In genomic region chr12:121811434-121812319, GRCh38 we compare ENCODE assay signal across 8 cellular contexts. TPM values are rescaled to one million over a fixed set of nuclear protein-coding genes. Genes with fewer than 3 reads are reported as not detected.
A peak's percentile ranks its signal among the peaks of the same experiment; 100 is the strongest.
DNase-seq lines count a peak whose midpoint lies in the region; ATAC-seq, FAIRE-seq and TF ChIP-seq lines count a peak whose summit lies in the region.

No MANE protein-coding gene starts in this region.

- H3K36me3 ChIP-seq in HCT116 (ENCODE audit: control insufficient read depth in 1 of 2, insufficient read depth in 2 of 2, low read length in 2 of 2): peaks cover 26 to 29% of the 10 kb centered on the region in 2 experiments; a peak in 3 of 4 replicates
- H3K36me3 ChIP-seq in small intestine (ENCODE audit: control insufficient read depth in 2 of 2, insufficient read depth in 2 of 2, low read length in 2 of 2): peaks cover 12 to 23% of the 10 kb centered on the region in 2 donors

- no peak overlapping the region for H2AFZ ChIP-seq in HCT116 (ENCODE audit: low read depth, low read length, poor library complexity, severe bottlenecking)

- no peak for TF ChIP-seq POLR2A in HCT116 (IDR thresholded peaks at IDR 0.05; ENCODE audit: borderline replicate concordance, extremely low read depth, insufficient read depth, insufficient read length)

- peaks cover 79% of the 10 kb centered on the region for H3K79me2 ChIP-seq in HCT116 (ENCODE audit: insufficient read depth, low read length)

- peak overlapping the region; percentile 45; the same call in 1 of the 2 replicates for H3K4me3 ChIP-seq in GM08714 (ENCODE audit: low read length)
- H3K4me3 ChIP-seq in HCT116 (replicated peaks in 1 of 2; ENCODE audit: low read depth in 1 of 2, low read length in 2 of 2): peak overlapping the region; percentile 44 to 55
- H3K4me3 ChIP-seq in WI38 (ENCODE audit: low read depth, low read length): peak overlapping the region; percentile 65
- H3K4me3 ChIP-seq in small intestine (ENCODE audit: low read depth in 1 of 2, low read length in 2 of 2): peak overlapping the region; percentile 22 to 65

- 4 to 5% (median 4%) methylated on average over 45 to 46 of the region's 46 CpGs for WGBS in small intestine, 3 donors

- H3K4me1 ChIP-seq in HCT116 (ENCODE audit: control insufficient read depth in 1 of 2, insufficient read depth in 2 of 2, low read length in 2 of 2): peaks cover 6 to 27% of the 10 kb centered on the region in 2 experiments
- H3K4me1 ChIP-seq in small intestine (ENCODE audit: control insufficient read depth in 2 of 2, insufficient read depth in 1 of 2, low read depth in 1 of 2, low read length in 1 of 2): peaks cover 5 to 8% of the 10 kb centered on the region in 2 donors

- DNase-seq in HCT116 (ENCODE audit: low read depth, low spot score): no peak
- peak; percentile 9 for DNase-seq in NCI-H1694 treated with DMSO at 0.1 percent for 48 hours (lab: John Stamatoyannopoulos, UW)
- DNase-seq in central memory CD4-positive, alpha-beta T cell: peak; percentile 66
- peak; percentile 67 for DNase-seq in inferior parietal cortex (ENCODE audit: extremely low spot score)
- DNase-seq in small intestine: peak; percentile 55

- H3K27me3 ChIP-seq in HCT116 (ENCODE audit: insufficient read depth, low read length) (no peaks in the 10 kb centered on the region), small intestine (ENCODE audit: control insufficient read depth in 2 of 2, insufficient read depth in 2 of 2, low read length in 2 of 2) (no peaks in the 10 kb centered on the region)

- ATAC-seq in HCT116 (peak; percentile 91), HG03039 (IDR thresholded peaks at IDR 0.05; ENCODE audit: unreplicated experiment) (no peak)

- CTCF ChIA-PET in HCT116 (lab: Charles Lee): interaction anchor here (0.6 to 3.3 kb wide), 14 partner anchors 10 to 125 kb away, joined by 3 to 149 read pairs (median 4); partner anchors contain the start of genes PSMD9, RHOF and SETD1B

- peak; percentile 87 for TF ChIP-seq RAD21 in HCT116 (IDR thresholded peaks at IDR 0.05; ENCODE audit: low read depth)

- peak overlapping the region; percentile 76 for H3K4me2 ChIP-seq in HCT116 (ENCODE audit: low read length)

- H3K9me2 ChIP-seq in HCT116 (ENCODE audit: insufficient read depth): no peaks in the 10 kb centered on the region

- POLR2A ChIA-PET in HCT116 (lab: Charles Lee): interaction anchor here (1.1 to 3.5 kb wide), 5 partner anchors 9 to 77 kb away, joined by 3 to 26 read pairs (median 5); partner anchors contain the start of genes PSMD9 and RHOF

- RAD21 ChIA-PET in HCT116 (lab: Charles Lee; ENCODE audit: low non-redundant PET in 1 of 2, low total read pairs in 2 of 2, uncharacterized antibody in 2 of 2, unreplicated experiment in 2 of 2): interaction anchor here (1.0 to 1.7 kb wide), 3 partner anchors 14 to 17 kb away, joined by 3 to 26 read pairs (median 22); partner anchors contain the start of gene RHOF (in 1 of the 2)

- peak; percentile 86 to 96 (median 90) for TF ChIP-seq CTCF in HCT116 (IDR thresholded peaks at IDR 0.05 in 2 of 3, conservative IDR thresholded peaks at IDR 0.05 in 1 of 3; ENCODE audit: borderline replicate concordance in 1 of 3, insufficient read depth in 1 of 3, low read depth in 2 of 3, low read length in 2 of 3)
- TF ChIP-seq CTCF in WI38 (IDR thresholded peaks at IDR 0.05; ENCODE audit: low read depth, low read length): peak; percentile 90

- H3K9ac ChIP-seq in HCT116 (ENCODE audit: low read length): peak overlapping the region; percentile 51

- intact Hi-C loops in HCT116 (cut with micrococcal nuclease): loop anchor here (1.0 kb wide), 2 partner anchors 17 to 77 kb away; partner anchors contain the start of gene PSMD9

- H3K27ac ChIP-seq in HCT116 (ENCODE audit: low read depth, low read length) (peak overlapping the region; percentile 53), small intestine (ENCODE audit: low read depth in 1 of 2, low read length in 1 of 2) (peak overlapping the region; percentile 28 to 57)

- FAIRE-seq in small intestine (lab: Jason Lieb, UNC): no peak

- H3K9me3 ChIP-seq in HCT116 (ENCODE audit: control insufficient read depth in 1 of 2, insufficient read depth in 1 of 2, low read depth in 1 of 2, low read length in 2 of 2) (no peaks in the 10 kb centered on the region), small intestine (ENCODE audit: control insufficient read depth, low read depth) (no peaks in the 10 kb centered on the region)

- BruUV-seq in HCT116 (replicated peaks; lab: Mats Ljungman, UMichigan): no TSS peak

- no peaks in the 10 kb centered on the region for H4K20me1 ChIP-seq in HCT116 (ENCODE audit: insufficient read depth)

TF ChIP-seq in HCT116, 20 proteins besides CTCF, POLR2A, EP300 and RAD21:
- TF ChIP-seq ZNF274 (IDR thresholded peaks at IDR 0.05; ENCODE audit: low read depth, low read length) (no peak), SP1 (IDR thresholded peaks at IDR 0.05; ENCODE audit: low read depth) (no peak), YY1 (IDR thresholded peaks at IDR 0.05; ENCODE audit: extremely low read depth, insufficient replicate concordance, low read depth, low read length) (no peak), EGR1 (IDR thresholded peaks at IDR 0.05; ENCODE audit: low read depth) (no peak), CEBPB (IDR thresholded peaks at IDR 0.05; ENCODE audit: low read depth) (no peak), FOSL1 (IDR thresholded peaks at IDR 0.05; ENCODE audit: low read depth) (no peak), JUND (IDR thresholded peaks at IDR 0.05) (no peak), SIN3A (IDR thresholded peaks at IDR 0.05; ENCODE audit: low read depth) (no peak), EZH2phosphoT487 (IDR thresholded peaks at IDR 0.05; ENCODE audit: borderline replicate concordance) (no peak), POLR2AphosphoS5 (IDR thresholded peaks at IDR 0.05; ENCODE audit: low read depth, low read length) (no peak; the same call in 1 of the 2 replicates), ATF3 (IDR thresholded peaks at IDR 0.05) (no peak)
- TF ChIP-seq, protein P1, sequence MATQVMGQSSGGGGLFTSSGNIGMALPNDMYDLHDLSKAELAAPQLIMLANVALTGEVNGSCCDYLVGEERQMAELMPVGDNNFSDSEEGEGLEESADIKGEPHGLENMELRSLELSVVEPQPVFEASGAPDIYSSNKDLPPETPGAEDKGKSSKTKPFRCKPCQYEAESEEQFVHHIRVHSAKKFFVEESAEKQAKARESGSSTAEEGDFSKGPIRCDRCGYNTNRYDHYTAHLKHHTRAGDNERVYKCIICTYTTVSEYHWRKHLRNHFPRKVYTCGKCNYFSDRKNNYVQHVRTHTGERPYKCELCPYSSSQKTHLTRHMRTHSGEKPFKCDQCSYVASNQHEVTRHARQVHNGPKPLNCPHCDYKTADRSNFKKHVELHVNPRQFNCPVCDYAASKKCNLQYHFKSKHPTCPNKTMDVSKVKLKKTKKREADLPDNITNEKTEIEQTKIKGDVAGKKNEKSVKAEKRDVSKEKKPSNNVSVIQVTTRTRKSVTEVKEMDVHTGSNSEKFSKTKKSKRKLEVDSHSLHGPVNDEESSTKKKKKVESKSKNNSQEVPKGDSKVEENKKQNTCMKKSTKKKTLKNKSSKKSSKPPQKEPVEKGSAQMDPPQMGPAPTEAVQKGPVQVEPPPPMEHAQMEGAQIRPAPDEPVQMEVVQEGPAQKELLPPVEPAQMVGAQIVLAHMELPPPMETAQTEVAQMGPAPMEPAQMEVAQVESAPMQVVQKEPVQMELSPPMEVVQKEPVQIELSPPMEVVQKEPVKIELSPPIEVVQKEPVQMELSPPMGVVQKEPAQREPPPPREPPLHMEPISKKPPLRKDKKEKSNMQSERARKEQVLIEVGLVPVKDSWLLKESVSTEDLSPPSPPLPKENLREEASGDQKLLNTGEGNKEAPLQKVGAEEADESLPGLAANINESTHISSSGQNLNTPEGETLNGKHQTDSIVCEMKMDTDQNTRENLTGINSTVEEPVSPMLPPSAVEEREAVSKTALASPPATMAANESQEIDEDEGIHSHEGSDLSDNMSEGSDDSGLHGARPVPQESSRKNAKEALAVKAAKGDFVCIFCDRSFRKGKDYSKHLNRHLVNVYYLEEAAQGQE (IDR thresholded peaks at IDR 0.05; ENCODE audit: low read depth): no peak

RNA-seq across cellular contexts. Expression of gene SETD1B, which starts 7.9 kb away (rescaled TPM):
- 17.5 TPM for total RNA-seq in HCT116 (2021; ENCODE audit: unreplicated experiment)
- polyA plus RNA-seq in HCT116 (2012): 6.6 and 7.3 TPM in 2 replicates
- 1 to 10 TPM; 3.6 to 9.4 (median 3.8) TPM for polyA plus RNA-seq in small intestine

RNA-seq across cellular contexts. Expression of gene RHOF, which starts 18.2 kb away (rescaled TPM):
- 116 TPM for total RNA-seq in HCT116 (2021; ENCODE audit: unreplicated experiment)
- 93.4 and 134 TPM in 2 replicates for polyA plus RNA-seq in HCT116 (2012)
- 10 to 100 TPM; 13.3 to 75.9 (median 44.5) TPM for polyA plus RNA-seq in small intestine

RNA-seq across cellular contexts. Expression of gene HPD, which starts 47.0 kb away (rescaled TPM):
- 1.1 TPM for total RNA-seq in HCT116 (2021; ENCODE audit: unreplicated experiment)
- 1.5 TPM in 2 replicates for polyA plus RNA-seq in HCT116 (2012)
- under 1 TPM in 1 of 3 donors, not detected in 2; 0.78 TPM for polyA plus RNA-seq in small intestine
